In the genomic region with DNA sequence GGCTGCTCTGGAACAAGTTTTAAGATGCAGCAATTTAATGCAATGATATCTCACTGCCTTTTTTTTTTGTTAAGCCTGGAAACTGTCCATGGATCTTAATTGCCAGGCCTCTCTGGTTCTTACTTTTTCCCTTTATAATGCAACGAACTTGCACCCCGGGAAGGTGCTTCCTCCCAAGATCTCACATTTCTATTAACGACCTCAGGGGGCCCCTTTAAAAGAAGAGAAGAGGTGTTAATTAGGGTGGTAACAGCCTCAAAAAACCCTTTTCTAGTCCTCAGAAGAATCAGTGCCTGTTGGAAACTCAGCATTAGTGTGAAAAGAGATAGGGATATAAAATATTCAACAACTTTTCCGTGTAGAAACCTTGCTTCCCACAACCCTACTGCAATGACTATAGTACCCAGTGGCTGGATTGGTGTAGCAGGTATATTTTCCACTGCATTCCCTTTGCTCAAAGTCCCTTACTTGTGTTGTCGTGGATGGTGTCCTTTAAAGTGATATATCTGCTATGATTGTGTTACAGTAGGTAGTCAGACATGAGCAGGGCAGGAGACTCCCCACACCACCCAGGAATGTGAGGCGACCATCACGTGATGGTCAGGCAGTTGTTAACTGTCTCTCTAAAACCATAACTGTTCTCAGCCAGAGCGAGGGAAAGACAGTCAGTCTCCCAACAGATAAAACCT, we compare ENCODE assay signal across 1 cellular context.
TF ChIP-seq lines count a peak whose summit lies in the region.

No MANE protein-coding gene starts in this region.

TF ChIP-seq in WTC11, 78 proteins besides CTCF, POLR2A, EP300 and RAD21 (continued from another document):
- TF ChIP-seq, protein P1, sequence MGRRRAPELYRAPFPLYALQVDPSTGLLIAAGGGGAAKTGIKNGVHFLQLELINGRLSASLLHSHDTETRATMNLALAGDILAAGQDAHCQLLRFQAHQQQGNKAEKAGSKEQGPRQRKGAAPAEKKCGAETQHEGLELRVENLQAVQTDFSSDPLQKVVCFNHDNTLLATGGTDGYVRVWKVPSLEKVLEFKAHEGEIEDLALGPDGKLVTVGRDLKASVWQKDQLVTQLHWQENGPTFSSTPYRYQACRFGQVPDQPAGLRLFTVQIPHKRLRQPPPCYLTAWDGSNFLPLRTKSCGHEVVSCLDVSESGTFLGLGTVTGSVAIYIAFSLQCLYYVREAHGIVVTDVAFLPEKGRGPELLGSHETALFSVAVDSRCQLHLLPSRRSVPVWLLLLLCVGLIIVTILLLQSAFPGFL (CRISPR knock-in tag; IDR thresholded peaks at IDR 0.05; ENCODE audit: borderline replicate concordance): no peak
- TF ChIP-seq ETV6 (CRISPR knock-in tag; IDR thresholded peaks at IDR 0.05): no peak
- TF ChIP-seq, protein P2, sequence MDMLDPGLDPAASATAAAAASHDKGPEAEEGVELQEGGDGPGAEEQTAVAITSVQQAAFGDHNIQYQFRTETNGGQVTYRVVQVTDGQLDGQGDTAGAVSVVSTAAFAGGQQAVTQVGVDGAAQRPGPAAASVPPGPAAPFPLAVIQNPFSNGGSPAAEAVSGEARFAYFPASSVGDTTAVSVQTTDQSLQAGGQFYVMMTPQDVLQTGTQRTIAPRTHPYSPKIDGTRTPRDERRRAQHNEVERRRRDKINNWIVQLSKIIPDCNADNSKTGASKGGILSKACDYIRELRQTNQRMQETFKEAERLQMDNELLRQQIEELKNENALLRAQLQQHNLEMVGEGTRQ (CRISPR knock-in tag; IDR thresholded peaks at IDR 0.05): peak; percentile 67
